ENCODE assay signal across 29 cellular contexts in the genomic region with DNA sequence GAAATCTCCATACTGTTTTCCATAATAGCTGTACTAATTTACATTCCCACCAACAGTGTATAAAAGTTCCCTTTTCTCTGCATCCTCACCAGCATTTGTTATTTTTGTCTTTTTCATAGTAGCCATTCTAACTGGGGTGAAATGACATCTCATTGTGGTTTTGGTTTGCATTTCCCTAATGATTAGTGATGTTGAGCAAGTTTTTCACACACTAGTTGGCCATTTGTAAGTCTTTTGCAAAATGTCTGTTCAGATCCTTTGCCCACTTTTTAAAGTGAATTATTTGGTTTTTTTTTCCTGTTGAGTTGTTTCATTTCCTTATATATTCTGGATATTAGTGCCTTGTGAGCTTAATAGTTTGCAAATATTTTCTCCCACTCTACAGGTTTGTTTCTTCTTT.
"Had no signal": no experiment of that assay in that cellular context is flagged by ENCODE, and none has a peak within 500 bp of the region (broad histone marks: within the 10 kb centered on the region; RNA-seq: fewer than 3 reads in every experiment).

No MANE protein-coding gene starts in this region.

- ATAC-seq: left colon; left lung; lower lobe of right lung; natural killer cell; right cardiac atrium; sciatic nerve; stimulated activated naive B cell treated with anti-CD40 and anti-IgM and Interleukin-4, amounts not matched to agents 10 μg/mL and 1 μg/mL and 100 μg/mL, for 72 hours; stimulated activated naive CD8-positive, alpha-beta T cell treated with anti-CD3 and anti-CD28 coated beads, Interleukin-15, Interleukin-2, amounts not matched to agents 100 U/mL and 50 U/mL, for 24 hours had no signal

- FAIRE-seq: islet of Langerhans, kidney had no signal

- H3K4me3 ChIP-seq: left lung, lower lobe of right lung, neural progenitor cell, ovary, skin epidermis, stomach, testis, thyroid gland, transverse colon, upper lobe of left lung, vagina had no signal

- DNase-seq: immature natural killer cell; kidney; left colon; left lung; lower lobe of right lung; mammary epithelial cell; mesenchymal stem cell; naive B cell; natural killer cell; nephron progenitor cell; ovary; retina; right cardiac atrium; stimulated activated CD4-positive, alpha-beta T cell treated with anti-CD3 and anti-CD28 coated beads, Interleukin-12 subunit alpha, Interleukin-12 subunit beta, amount 100 ng/mL, for 4 hours; stimulated activated CD4-positive, alpha-beta T cell treated with anti-CD3 and anti-CD28 coated beads, Interleukin-15, amount 100 ng/mL, for 24 hours; stimulated activated CD4-positive, alpha-beta T cell treated with anti-CD3 and anti-CD28 coated beads, Interleukin-2, amount 100 ng/mL, for 24 hours; stimulated activated CD4-positive, alpha-beta T cell treated with anti-CD3 and anti-CD28 coated beads, Interleukin-4, amount 100 ng/mL, for 1 hour; stimulated activated naive B cell treated with anti-CD40 and anti-IgM and Interleukin-4, amounts not matched to agents 10 μg/mL and 1 μg/mL and 100 μg/mL, for 72 hours; stimulated activated naive CD8-positive, alpha-beta T cell treated with anti-CD3 and anti-CD28 coated beads, Interleukin-15, Interleukin-2, amounts not matched to agents 100 U/mL and 50 U/mL, for 24 hours; stomach; testis; thyroid gland; transverse colon; upper lobe of left lung had no signal
